27 cellular contexts compared by ENCODE assay signal in the genomic region with DNA sequence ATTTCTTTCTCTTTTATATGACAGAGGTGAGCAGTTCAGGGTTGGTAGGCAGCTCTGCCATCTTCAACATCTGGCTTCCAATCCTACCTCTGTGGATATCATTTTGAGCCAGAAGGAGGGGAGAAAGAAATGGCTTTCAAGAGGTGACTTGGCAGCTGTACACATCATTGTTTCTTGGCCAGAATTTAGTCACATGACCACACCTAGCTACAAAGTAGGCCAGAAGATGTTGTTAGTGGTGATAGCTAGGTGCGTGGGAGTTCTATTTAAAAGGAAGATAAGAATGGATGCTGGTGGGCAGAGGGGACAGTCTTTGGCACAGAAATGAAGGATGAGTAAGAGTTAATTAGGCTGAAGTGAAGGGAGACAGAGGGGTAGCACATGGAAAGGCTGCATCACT.
"Had no signal": no experiment of that assay in that cellular context is flagged by ENCODE, and none has a peak within 500 bp of the region (broad histone marks: within the 10 kb centered on the region; RNA-seq: fewer than 3 reads in every experiment).

No MANE protein-coding gene starts in this region.

- H3K9me3 Mint-ChIP-seq: activated CD4-positive, alpha-beta memory T cell treated with anti-CD3 and anti-CD28 coated beads, Interleukin-2, amount 10 ng/mL, durations not matched to agents 7 days and 5 days; activated naive CD8-positive, alpha-beta T cell treated with anti-CD3 and anti-CD28 coated beads, Interleukin-2, amount 10 ng/mL, durations not matched to agents 7 days and 5 days; activated T-helper 2 cell treated with anti-CD3 and anti-CD28 coated beads, Interferon-gamma antibody, Interleukin-2, Interleukin-4, amounts not matched to agents 10 μg/mL and 5 μg/mL and 100 μg/mL, durations not matched to agents 14 hours and 24 hours and 36 hours; neural crest cell; T-helper 2 cell treated with Interferon-gamma antibody and Interleukin-4, amounts not matched to agents 5 μg/mL and 100 μg/mL, for 36 hours had no signal

- H3K4me3 Mint-ChIP-seq: activated CD4-positive, alpha-beta memory T cell treated with anti-CD3 and anti-CD28 coated beads, Interleukin-2, amount 10 ng/mL, durations not matched to agents 7 days and 5 days; activated CD4-positive, alpha-beta T cell treated with anti-CD3 and anti-CD28 coated beads, Interleukin-2, amount 10 ng/mL, durations not matched to agents 24 days and 14 days; activated naive CD8-positive, alpha-beta T cell treated with anti-CD3 and anti-CD28 coated beads, Interleukin-2, amount 10 ng/mL, durations not matched to agents 7 days and 5 days; neural crest cell; stimulated activated memory B cell treated with anti-CD40 and anti-IgM and Interleukin-4, amounts not matched to agents 10 μg/mL and 1 μg/mL and 100 μg/mL, for 72 hours; T-cell; T-helper 2 cell treated with Interferon-gamma antibody and Interleukin-4, amounts not matched to agents 5 μg/mL and 100 μg/mL, for 36 hours had no signal

- H3K27ac ChIP-seq: cardiac muscle cell, upper lobe of right lung, VCaP had no signal

- H3K4me3 ChIP-seq: cardiac muscle cell, heart right ventricle, mucosa of descending colon, upper lobe of right lung had no signal

- H3K27me3 ChIP-seq: cardiac muscle cell, heart right ventricle, upper lobe of right lung had no signal

- H3K27ac Mint-ChIP-seq: activated CD4-positive, alpha-beta memory T cell treated with anti-CD3 and anti-CD28 coated beads, Interleukin-2, amount 10 ng/mL, durations not matched to agents 7 days and 5 days; activated CD4-positive, alpha-beta T cell treated with anti-CD3 and anti-CD28 coated beads, Interleukin-2, amount 10 ng/mL, durations not matched to agents 24 days and 14 days; activated naive CD8-positive, alpha-beta T cell treated with anti-CD3 and anti-CD28 coated beads, Interleukin-2, amount 10 ng/mL, durations not matched to agents 7 days and 5 days; activated T-helper 2 cell treated with anti-CD3 and anti-CD28 coated beads, Interferon-gamma antibody, Interleukin-2, Interleukin-4, amounts not matched to agents 10 μg/mL and 5 μg/mL and 100 μg/mL, durations not matched to agents 14 hours and 24 hours and 36 hours; stimulated activated memory B cell treated with anti-CD40 and anti-IgM and Interleukin-4, amounts not matched to agents 10 μg/mL and 1 μg/mL and 100 μg/mL, for 72 hours; T-cell; T-helper 2 cell treated with Interferon-gamma antibody and Interleukin-4, amounts not matched to agents 5 μg/mL and 100 μg/mL, for 36 hours had no signal

- DNase-seq: activated CD4-positive, alpha-beta memory T cell treated with anti-CD3 and anti-CD28 coated beads, Interleukin-2, amount 10 ng/mL, durations not matched to agents 7 days and 5 days; activated CD4-positive, alpha-beta T cell treated with anti-CD3 and anti-CD28 coated beads, Interleukin-2, amount 10 ng/mL, durations not matched to agents 24 days and 14 days; activated naive CD4-positive, alpha-beta T cell; activated naive CD8-positive, alpha-beta T cell treated with anti-CD3 and anti-CD28 coated beads, Interleukin-2, amount 10 ng/mL, durations not matched to agents 7 days and 5 days; activated T-cell treated with anti-CD3 and anti-CD28 coated beads, Interleukin-2, amount 50 U/mL, for 1 hour; amygdala; cortex of kidney; foreskin fibroblast; heart right ventricle; islet precursor cell; left colon; mesenchymal stem cell; mucosa of descending colon; occipital lobe; posterior cingulate gyrus; small intestine; stimulated activated CD4-positive, alpha-beta T cell treated with anti-CD3 and anti-CD28 coated beads, Interleukin-2, amount 100 ng/mL, for 24 hours; T-cell; upper lobe of right lung had no signal

- H3K36me3 Mint-ChIP-seq: activated naive CD8-positive, alpha-beta T cell treated with anti-CD3 and anti-CD28 coated beads, Interleukin-2, amount 10 ng/mL, durations not matched to agents 7 days and 5 days; stimulated activated memory B cell treated with anti-CD40 and anti-IgM and Interleukin-4, amounts not matched to agents 10 μg/mL and 1 μg/mL and 100 μg/mL, for 72 hours; T-cell had no signal

- H3K36me3 ChIP-seq: cardiac muscle cell, heart right ventricle, upper lobe of right lung had no signal

- ATAC-seq: activated CD4-positive, CD25-positive, alpha-beta regulatory T cell treated with anti-CD3 and anti-CD28 coated beads, Interleukin-2, amount 50 U/mL, for 24 hours; heart right ventricle; left colon; mucosa of descending colon; sciatic nerve; stimulated activated memory B cell treated with anti-CD40 and anti-IgM and Interleukin-4, amounts not matched to agents 10 μg/mL and 1 μg/mL and 100 μg/mL, for 72 hours; T-cell; upper lobe of right lung had no signal

- H3K4me1 Mint-ChIP-seq: activated naive CD8-positive, alpha-beta T cell treated with anti-CD3 and anti-CD28 coated beads, Interleukin-2, amount 10 ng/mL, durations not matched to agents 7 days and 5 days; T-cell had no signal

- H3K9me3 ChIP-seq: heart right ventricle, mucosa of descending colon, upper lobe of right lung had no signal
